Comparison of ENCODE assay signal across 1 cellular context in the genomic region with DNA sequence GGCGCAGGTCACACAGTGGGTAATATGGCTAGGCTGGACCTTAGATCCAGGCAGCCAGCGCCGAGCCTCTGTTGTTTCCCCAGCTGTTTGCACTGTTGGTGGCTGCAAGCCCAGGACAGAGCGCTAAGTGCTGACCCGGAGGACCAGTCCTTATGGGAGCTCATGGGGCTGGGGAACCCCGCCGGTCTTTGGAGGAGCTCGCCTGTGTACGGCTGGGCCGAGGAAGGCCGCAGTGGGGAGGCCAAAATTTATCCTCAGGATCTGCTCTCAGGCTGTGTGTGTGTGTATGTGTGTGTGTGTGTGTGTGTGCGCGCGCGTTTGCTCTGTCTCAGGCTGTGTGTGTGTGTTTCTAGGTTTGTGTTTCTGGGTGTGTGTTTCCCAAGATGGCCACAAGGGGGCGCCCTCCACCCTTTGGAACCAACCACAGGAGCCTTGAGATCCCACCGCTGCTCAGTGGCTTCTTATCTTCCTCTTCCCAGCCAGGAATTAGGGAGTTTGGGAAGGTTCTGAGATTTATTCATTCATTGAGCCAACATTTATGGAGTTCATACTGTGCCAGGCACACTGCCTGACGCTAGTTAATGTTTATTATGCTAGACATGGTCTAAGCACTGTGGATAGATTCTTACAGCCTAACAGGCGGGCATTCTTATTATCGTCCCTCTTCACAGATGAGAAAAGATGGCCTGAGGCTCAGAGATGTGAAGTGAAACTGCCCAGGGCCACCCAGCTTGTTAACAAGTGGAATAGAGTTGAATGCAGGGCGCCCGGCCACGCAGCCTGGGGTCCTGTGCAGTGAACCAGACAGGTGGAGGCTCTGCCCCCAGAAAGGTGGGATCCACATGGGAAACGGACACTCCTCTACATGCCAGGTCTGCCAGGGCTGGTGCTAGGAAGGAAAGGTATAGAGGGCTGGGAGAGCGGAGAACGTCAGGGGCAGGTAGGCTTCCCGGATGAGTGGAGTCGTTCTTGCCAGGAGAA.
TF ChIP-seq lines count a peak whose summit lies in the region.

No MANE protein-coding gene starts in this region.

TF ChIP-seq in IMR-90, 13 proteins besides CTCF, POLR2A, EP300 and RAD21:
- TF ChIP-seq SMC3 (IDR thresholded peaks at IDR 0.05; ENCODE audit: low read depth, low read length) (peak; percentile 62), RFX5 (IDR thresholded peaks at IDR 0.05; ENCODE audit: low read depth, low read length) (no peak)
